In the genomic region with DNA sequence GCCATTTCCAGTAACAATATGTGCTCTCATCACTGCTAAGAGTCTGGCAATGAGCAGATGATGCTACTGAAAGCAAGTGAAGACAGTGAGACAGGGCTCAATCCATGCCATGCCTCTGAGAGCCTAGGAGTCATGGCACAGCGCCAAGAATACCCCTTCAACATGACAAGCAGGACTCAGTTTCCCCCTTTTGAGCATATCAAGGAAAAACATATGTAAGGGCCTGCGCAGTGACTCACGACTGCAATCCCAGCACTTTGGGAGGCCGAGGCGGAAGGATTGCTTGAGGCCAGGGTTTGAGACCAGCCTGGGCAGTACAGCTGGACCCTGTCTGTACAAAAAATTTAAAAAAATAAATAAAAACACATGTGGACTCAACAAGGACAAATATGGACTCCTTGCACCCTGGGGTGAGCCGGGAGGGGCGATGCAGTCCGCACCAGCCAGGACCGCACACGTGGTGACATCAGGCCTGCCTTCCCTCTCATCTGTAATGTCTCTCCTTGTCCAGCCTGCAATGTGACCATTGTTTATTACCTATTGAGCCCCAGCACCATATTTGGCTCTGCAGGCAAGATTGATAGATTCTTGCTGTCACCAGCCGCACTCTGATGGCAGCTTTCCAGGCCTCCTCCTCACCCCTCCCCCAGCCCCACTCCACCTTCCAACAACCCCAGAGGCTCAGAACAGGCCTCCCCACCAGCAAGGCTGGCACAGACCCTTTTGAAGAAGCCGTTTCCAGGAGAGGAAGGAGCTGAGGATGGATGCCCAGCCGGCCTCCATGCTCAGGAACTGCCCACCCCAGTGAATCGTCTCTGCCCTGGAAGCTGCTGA, we compare ENCODE assay signal across 1 cellular context.
TF ChIP-seq lines count a peak whose summit lies in the region.

No MANE protein-coding gene starts in this region.

TF ChIP-seq in K562, 482 proteins besides CTCF, POLR2A, EP300 and RAD21 (continued from another document and continues in another):
- TF ChIP-seq E4F1 (CRISPR knock-in tag; IDR thresholded peaks at IDR 0.05; ENCODE audit: borderline replicate concordance) (no peak), MLLT1 (IDR thresholded peaks at IDR 0.05) (peak in 1 of 2 experiments; percentile 44; a peak in 1 of 4 replicates), ILF3 (IDR thresholded peaks at IDR 0.05; ENCODE audit: borderline replicate concordance) (no peak), SIX5 (IDR thresholded peaks at IDR 0.05; ENCODE audit: borderline replicate concordance in 1 of 2, insufficient read depth in 1 of 2, low read depth in 1 of 2, low read length in 2 of 2) (no peak), GTF2E2 (tag; IDR thresholded peaks at IDR 0.05) (peak; percentile 62; the same call in 1 of the 2 replicates), CREM (IDR thresholded peaks at IDR 0.05; ENCODE audit: low read depth) (peak; percentile 52), ARID3A (IDR thresholded peaks at IDR 0.05; ENCODE audit: borderline replicate concordance, low read depth, low read length) (no peak), POLR2B (IDR thresholded peaks at IDR 0.05; ENCODE audit: low read depth, partially characterized antibody) (no peak), SPI1 (IDR thresholded peaks at IDR 0.05; ENCODE audit: borderline replicate concordance, low read depth, low read length) (no peak), ZNF780A (CRISPR knock-in tag; IDR thresholded peaks at IDR 0.05) (no peak), GABPB1 (CRISPR knock-in tag; IDR thresholded peaks at IDR 0.05) (no peak), ELF2 (CRISPR knock-in tag; IDR thresholded peaks at IDR 0.05) (no peak), ZNF23 (CRISPR knock-in tag; IDR thresholded peaks at IDR 0.05) (no peak), TAF15 (IDR thresholded peaks at IDR 0.05; ENCODE audit: low read depth, low read length) (no peak), PPARD (CRISPR knock-in tag; IDR thresholded peaks at IDR 0.05) (no peak), ZHX1 (conservative IDR thresholded peaks at IDR 0.05; ENCODE audit: low read length) (no peak), NCOA2 (IDR thresholded peaks at IDR 0.05; ENCODE audit: partially characterized antibody in 2 of 2) (no peak), STAT5A (IDR thresholded peaks at IDR 0.05; ENCODE audit: borderline replicate concordance, low read length) (no peak), PHF21A (IDR thresholded peaks at IDR 0.05; ENCODE audit: borderline replicate concordance, low read depth) (no peak), SOX6 (IDR thresholded peaks at IDR 0.05) (peak; percentile 87), HDAC8 (tag; IDR thresholded peaks at IDR 0.05) (peak; percentile 81), TOE1 (IDR thresholded peaks at IDR 0.05; ENCODE audit: borderline replicate concordance) (peak; percentile 41; the same call in 1 of the 2 replicates), TOE1 (CRISPR knock-in tag; IDR thresholded peaks at IDR 0.05; ENCODE audit: borderline replicate concordance, low read depth) (no peak), ARNT (IDR thresholded peaks at IDR 0.05) (peak in 1 of 2 experiments; percentile 72; a peak in 2 of 4 replicates), ZNF253 (CRISPR knock-in tag; conservative IDR thresholded peaks at IDR 0.05) (no peak), ZNF224 (CRISPR knock-in tag; IDR thresholded peaks at IDR 0.05) (no peak), ZC3H4 (CRISPR knock-in tag; IDR thresholded peaks at IDR 0.05; ENCODE audit: borderline replicate concordance) (no peak), ZNF740 (CRISPR knock-in tag; IDR thresholded peaks at IDR 0.05) (no peak), ZNF740 (tag; IDR thresholded peaks at IDR 0.05) (no peak), TAF1 (IDR thresholded peaks at IDR 0.05; ENCODE audit: control insufficient read depth, extremely low read depth, insufficient read depth, low read length, severe bottlenecking) (no peak), ZNF511 (CRISPR knock-in tag; IDR thresholded peaks at IDR 0.05) (no peak), CREB3 (tag; conservative IDR thresholded peaks at IDR 0.05; ENCODE audit: low read depth) (no peak), YY1 (IDR thresholded peaks at IDR 0.05; ENCODE audit: borderline replicate concordance in 1 of 3, control insufficient read depth in 1 of 3, extremely low read depth in 1 of 3, insufficient read depth in 3 of 3, insufficient read length in 1 of 3, insufficient replicate concordance in 2 of 3, low read depth in 1 of 3, low read length in 2 of 3) (peak in 1 of 3 experiments; percentile 45), PRMT5 (CRISPR knock-in tag; IDR thresholded peaks at IDR 0.05) (no peak), NFXL1 (CRISPR knock-in tag; IDR thresholded peaks at IDR 0.05) (no peak), ZNF57 (CRISPR knock-in tag; IDR thresholded peaks at IDR 0.05) (no peak), RNF2 (IDR thresholded peaks at IDR 0.05) (peak; percentile 76; the same call in 1 of the 2 replicates), FOXA1 (IDR thresholded peaks at IDR 0.05; ENCODE audit: borderline replicate concordance) (no peak), HDAC6 (IDR thresholded peaks at IDR 0.05; ENCODE audit: low read depth, low read length) (no peak), RBM39 (optimal IDR thresholded peaks at IDR 0.05; ENCODE audit: low read depth, low read length) (no peak), DIDO1 (tag; IDR thresholded peaks at IDR 0.05; ENCODE audit: low read depth) (no peak), CEBPZ (IDR thresholded peaks at IDR 0.05; ENCODE audit: borderline replicate concordance, low read depth, low read length) (no peak), ASH1L (IDR thresholded peaks at IDR 0.05; ENCODE audit: borderline replicate concordance, low read depth, partially characterized antibody) (no peak), CCNT2 (IDR thresholded peaks at IDR 0.05; ENCODE audit: borderline replicate concordance, extremely low read depth, insufficient read length, low read depth, low read length) (no peak), MCM5 (IDR thresholded peaks at IDR 0.05; ENCODE audit: low read depth) (no peak), SREBF2 (CRISPR knock-in tag; IDR thresholded peaks at IDR 0.05) (no peak), TAL1 (IDR thresholded peaks at IDR 0.05) (peak; percentile 12; the same call in 1 of the 2 replicates)
- TF ChIP-seq, protein P1, sequence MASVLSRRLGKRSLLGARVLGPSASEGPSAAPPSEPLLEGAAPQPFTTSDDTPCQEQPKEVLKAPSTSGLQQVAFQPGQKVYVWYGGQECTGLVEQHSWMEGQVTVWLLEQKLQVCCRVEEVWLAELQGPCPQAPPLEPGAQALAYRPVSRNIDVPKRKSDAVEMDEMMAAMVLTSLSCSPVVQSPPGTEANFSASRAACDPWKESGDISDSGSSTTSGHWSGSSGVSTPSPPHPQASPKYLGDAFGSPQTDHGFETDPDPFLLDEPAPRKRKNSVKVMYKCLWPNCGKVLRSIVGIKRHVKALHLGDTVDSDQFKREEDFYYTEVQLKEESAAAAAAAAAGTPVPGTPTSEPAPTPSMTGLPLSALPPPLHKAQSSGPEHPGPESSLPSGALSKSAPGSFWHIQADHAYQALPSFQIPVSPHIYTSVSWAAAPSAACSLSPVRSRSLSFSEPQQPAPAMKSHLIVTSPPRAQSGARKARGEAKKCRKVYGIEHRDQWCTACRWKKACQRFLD (CRISPR knock-in tag; IDR thresholded peaks at IDR 0.05): peak; percentile 41; the same call in 1 of the 2 replicates
